In genomic region chr15:65085990-65086679, GRCh38 we compare ENCODE assay signal across 8 cellular contexts. TPM values are rescaled to one million over a fixed set of nuclear protein-coding genes. Genes with fewer than 3 reads are reported as not detected.
DNase-seq lines count a peak whose midpoint lies in the region; ATAC-seq and TF ChIP-seq lines count a peak whose summit lies in the region.

No MANE protein-coding gene starts in this region.

- peak; percentile 67 for TF ChIP-seq CTCF in astrocyte of the spinal cord (IDR thresholded peaks at IDR 0.05; ENCODE audit: low read depth, low read length)

- no peak overlapping the region for H3K9ac ChIP-seq in muscle layer of colon (ENCODE audit: low read length)

- no peaks in the 10 kb centered on the region for H3K9me3 ChIP-seq in HAP-1
- no peaks in the 10 kb centered on the region for H3K9me3 ChIP-seq in muscle layer of colon (ENCODE audit: low read length)
- H3K9me3 ChIP-seq in CD4-positive, alpha-beta memory T cell (ENCODE audit: control insufficient read depth in 1 of 2, low read length in 2 of 2) = no peaks in the 10 kb centered on the region

- no peak overlapping the region for H3K4me3 Mint-ChIP-seq in CD4-positive, alpha-beta memory T cell

- intact Hi-C loops in CD4-positive, alpha-beta memory T cell (cut with micrococcal nuclease) = no loop called here

- CTCF ChIA-PET in CD4-positive, alpha-beta memory T cell (lab: Charles Lee; ENCODE audit: partially characterized antibody) = interaction anchor here (1.0 to 1.1 kb wide), 2 partner anchors 12 to 351 kb away, joined by 3 read pairs; no protein-coding TSS in a partner anchor

- H3K27me3 Mint-ChIP-seq in CD4-positive, alpha-beta memory T cell = peaks cover 13 to 15% of the 10 kb centered on the region in 2 donors

- POLR2A ChIA-PET in CD4-positive, alpha-beta memory T cell (lab: Charles Lee; ENCODE audit: partially characterized antibody) = no interaction called here

- peaks cover 20% of the 10 kb centered on the region for H3K4me1 ChIP-seq in HAP-1
- H3K4me1 ChIP-seq in muscle layer of colon (ENCODE audit: insufficient read depth, low read length) = peaks cover 75% of the 10 kb centered on the region
- peaks cover 10% of the 10 kb centered on the region for H3K4me1 ChIP-seq in CD4-positive, alpha-beta memory T cell (ENCODE audit: insufficient read depth, low read length)

- no peak for ATAC-seq in HG02571 (IDR thresholded peaks at IDR 0.05; ENCODE audit: unreplicated experiment)

- in situ Hi-C loops in HAP-1 (cut with MboI; ENCODE audit: low sequenced_read_pairs) (loop anchor here (5.0 kb wide), 1 partner anchor 44 kb away; no protein-coding TSS in a partner anchor), astrocyte of the spinal cord (cut with HindIII; ENCODE audit: low sequenced_read_pairs) (no loop called here)

- H3K27me3 ChIP-seq in HAP-1 (ENCODE audit: low read depth) = no peaks in the 10 kb centered on the region
- no peaks in the 10 kb centered on the region for H3K27me3 ChIP-seq in muscle layer of colon (ENCODE audit: control insufficient read depth in 1 of 2, insufficient read depth in 2 of 2, low read length in 2 of 2)
- H3K27me3 ChIP-seq in CD4-positive, alpha-beta memory T cell (ENCODE audit: insufficient read depth, low read length) = no peaks in the 10 kb centered on the region

- peak overlapping the region; percentile 85 for H3K27ac ChIP-seq in muscle layer of colon (ENCODE audit: low read depth, low read length)
- H3K27ac ChIP-seq in CD4-positive, alpha-beta memory T cell (ENCODE audit: low read depth, low read length) = no peak overlapping the region

- H3K4me3 ChIP-seq in HAP-1 (no peak overlapping the region), astrocyte of the spinal cord (ENCODE audit: low read depth, low read length) (no peak overlapping the region), muscle layer of colon (ENCODE audit: low read depth in 1 of 2, low read length in 2 of 2) (no peak overlapping the region)
- H3K4me3 ChIP-seq in CD4-positive, alpha-beta memory T cell (ENCODE audit: low read length in 2 of 2) = no peak overlapping the region

- no peaks in the 10 kb centered on the region for H3K36me3 ChIP-seq in HAP-1 (replicated peaks)
- no peaks in the 10 kb centered on the region for H3K36me3 ChIP-seq in muscle layer of colon (ENCODE audit: insufficient read depth, low read length)
- no peaks in the 10 kb centered on the region for H3K36me3 ChIP-seq in CD4-positive, alpha-beta memory T cell (ENCODE audit: insufficient read depth, low read length)

- H3K27ac Mint-ChIP-seq in CD4-positive, alpha-beta memory T cell = peak overlapping the region in 1 of 7 donors; percentile 18

- H3K4me1 Mint-ChIP-seq in CD4-positive, alpha-beta memory T cell = peaks cover 7 to 14% (median 10%) of the 10 kb centered on the region in 4 donors

- H3K9me3 Mint-ChIP-seq in CD4-positive, alpha-beta memory T cell = no peaks in the 10 kb centered on the region

- no peaks in the 10 kb centered on the region for H3K36me3 Mint-ChIP-seq in CD4-positive, alpha-beta memory T cell

- DNase-seq in COR-L47 (lab: John Stamatoyannopoulos, UW) (peak; percentile 46), HAP-1 (ENCODE audit: low spot score in 2 of 2) (peak; percentile 57 to 81), astrocyte of the spinal cord (ENCODE audit: low read depth, low spot score) (no peak), dedifferentiated amniotic fluid mesenchymal stem cell (ENCODE audit: extremely low spot score) (no peak), NCI-H510A (lab: John Stamatoyannopoulos, UW) (no peak)
- DNase-seq in CD4-positive, alpha-beta memory T cell = no peak

RNA-seq across cellular contexts. Expression of gene KBTBD13, which starts 9.6 kb away (rescaled TPM):
- not detected for total RNA-seq in CD4-positive, alpha-beta memory T cell
- not detected for polyA plus RNA-seq in CD4-positive, alpha-beta memory T cell

RNA-seq across cellular contexts. Expression of gene RASL12, which starts 18.3 kb away (rescaled TPM):
- not detected for total RNA-seq in CD4-positive, alpha-beta memory T cell
- not detected for polyA plus RNA-seq in CD4-positive, alpha-beta memory T cell

RNA-seq across cellular contexts. Expression of gene UBAP1L, which starts 28.9 kb away (rescaled TPM):
- total RNA-seq in CD4-positive, alpha-beta memory T cell = 10 to 100 TPM; 15.2 to 16.6 TPM
- under 1 TPM in 1 of 2 donors, not detected in 1; 0.86 TPM for polyA plus RNA-seq in CD4-positive, alpha-beta memory T cell

RNA-seq across cellular contexts. Expression of gene SLC51B, which starts 40.9 kb away (rescaled TPM):
- not detected for total RNA-seq in CD4-positive, alpha-beta memory T cell
- polyA plus RNA-seq in CD4-positive, alpha-beta memory T cell = not detected

RNA-seq across cellular contexts. Expression of gene PDCD7, which starts 47.5 kb away (rescaled TPM):
- total RNA-seq in CD4-positive, alpha-beta memory T cell = 10 to 100 TPM; 30.5 to 40.5 TPM
- 10 to 100 TPM in 1 of 2 donors, 1 to 10 TPM in 1; 8.8 to 15.1 TPM for polyA plus RNA-seq in CD4-positive, alpha-beta memory T cell

Comparison
In these comparisons a context has a peak if more than half of its experiments do, and no peak if none do; other contexts are left out.
1. DNase-seq: peak in COR-L47 (single experiment) and HAP-1 (2 of 2); none in astrocyte of the spinal cord (single experiment), dedifferentiated amniotic fluid mesenchymal stem cell (single experiment), NCI-H510A (single experiment) and CD4-positive, alpha-beta memory T cell (0 of 5).